In genomic region chr2:10493636-10494281, GRCh38 we compare ENCODE assay signal across 1 cellular context.
A peak's percentile ranks its signal among the peaks of the same experiment; 100 is the strongest.
TF ChIP-seq lines count a peak whose summit lies in the region.

No MANE protein-coding gene starts in this region.

TF ChIP-seq in HepG2, 621 proteins besides CTCF, POLR2A, EP300 and RAD21 (continued from another document and continues in another):
- TF ChIP-seq, protein P1, sequence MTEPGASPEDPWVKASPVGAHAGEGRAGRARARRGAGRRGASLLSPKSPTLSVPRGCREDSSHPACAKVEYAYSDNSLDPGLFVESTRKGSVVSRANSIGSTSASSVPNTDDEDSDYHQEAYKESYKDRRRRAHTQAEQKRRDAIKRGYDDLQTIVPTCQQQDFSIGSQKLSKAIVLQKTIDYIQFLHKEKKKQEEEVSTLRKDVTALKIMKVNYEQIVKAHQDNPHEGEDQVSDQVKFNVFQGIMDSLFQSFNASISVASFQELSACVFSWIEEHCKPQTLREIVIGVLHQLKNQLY (CRISPR knock-in tag; IDR thresholded peaks at IDR 0.05): 0 out of 2 replicates have a peak, but pooled peaks have one; percentile 27
- TF ChIP-seq SOX5 (CRISPR knock-in tag; IDR thresholded peaks at IDR 0.05; ENCODE audit: borderline replicate concordance): peak; percentile 67
- 0 out of 2 replicates have a peak, but pooled peaks have one; percentile 18 for TF ChIP-seq ZFX (CRISPR knock-in tag; IDR thresholded peaks at IDR 0.05; ENCODE audit: low read depth)
- TF ChIP-seq RELA (CRISPR knock-in tag; IDR thresholded peaks at IDR 0.05): no peak
- no peak for TF ChIP-seq ZNF670 (CRISPR knock-in tag; IDR thresholded peaks at IDR 0.05; ENCODE audit: borderline replicate concordance)
- no peak; the same call in 1 of the 2 replicates for TF ChIP-seq ZSCAN21 (CRISPR knock-in tag; IDR thresholded peaks at IDR 0.05; ENCODE audit: borderline replicate concordance)
- no peak for TF ChIP-seq TBX3 (IDR thresholded peaks at IDR 0.05; ENCODE audit: borderline replicate concordance)
- TF ChIP-seq, protein P2, sequence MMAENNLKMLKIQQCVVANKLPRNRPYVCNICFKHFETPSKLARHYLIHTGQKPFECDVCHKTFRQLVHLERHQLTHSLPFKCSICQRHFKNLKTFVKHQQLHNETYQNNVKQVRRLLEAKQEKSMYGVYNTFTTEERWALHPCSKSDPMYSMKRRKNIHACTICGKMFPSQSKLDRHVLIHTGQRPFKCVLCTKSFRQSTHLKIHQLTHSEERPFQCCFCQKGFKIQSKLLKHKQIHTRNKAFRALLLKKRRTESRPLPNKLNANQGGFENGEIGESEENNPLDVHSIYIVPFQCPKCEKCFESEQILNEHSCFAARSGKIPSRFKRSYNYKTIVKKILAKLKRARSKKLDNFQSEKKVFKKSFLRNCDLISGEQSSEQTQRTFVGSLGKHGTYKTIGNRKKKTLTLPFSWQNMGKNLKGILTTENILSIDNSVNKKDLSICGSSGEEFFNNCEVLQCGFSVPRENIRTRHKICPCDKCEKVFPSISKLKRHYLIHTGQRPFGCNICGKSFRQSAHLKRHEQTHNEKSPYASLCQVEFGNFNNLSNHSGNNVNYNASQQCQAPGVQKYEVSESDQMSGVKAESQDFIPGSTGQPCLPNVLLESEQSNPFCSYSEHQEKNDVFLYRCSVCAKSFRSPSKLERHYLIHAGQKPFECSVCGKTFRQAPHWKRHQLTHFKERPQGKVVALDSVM (CRISPR knock-in tag; IDR thresholded peaks at IDR 0.05): peak; percentile 48; the same call in 1 of the 2 replicates
- no peak for TF ChIP-seq ZNF326 (CRISPR knock-in tag; IDR thresholded peaks at IDR 0.05; ENCODE audit: borderline replicate concordance)
- peak; percentile 35; the same call in 1 of the 2 replicates for TF ChIP-seq TCF7 (IDR thresholded peaks at IDR 0.05; ENCODE audit: low read depth)
- no peak for TF ChIP-seq STAT5B (CRISPR knock-in tag; IDR thresholded peaks at IDR 0.05)
- no peak for TF ChIP-seq ZBTB8A (CRISPR knock-in tag; IDR thresholded peaks at IDR 0.05; ENCODE audit: borderline replicate concordance, low read depth)
- no peak for TF ChIP-seq ZNF660 (CRISPR knock-in tag; IDR thresholded peaks at IDR 0.05; ENCODE audit: borderline replicate concordance, low read depth)
- TF ChIP-seq HNRNPH1 (optimal IDR thresholded peaks at IDR 0.05; ENCODE audit: low read depth, low read length): no peak
- peak; percentile 27; the same call in 1 of the 2 replicates for TF ChIP-seq MYC (CRISPR knock-in tag; IDR thresholded peaks at IDR 0.05; ENCODE audit: borderline replicate concordance)
- TF ChIP-seq ZNF572 (CRISPR knock-in tag; IDR thresholded peaks at IDR 0.05): peak; percentile 84; the same call in 1 of the 2 replicates
- TF ChIP-seq HOXA3 (CRISPR knock-in tag; IDR thresholded peaks at IDR 0.05): no peak
- peak; percentile 22; the same call in 1 of the 2 replicates for TF ChIP-seq MIER3 (CRISPR knock-in tag; IDR thresholded peaks at IDR 0.05; ENCODE audit: borderline replicate concordance)
- peak; percentile 44; the same call in 1 of the 2 replicates for TF ChIP-seq KDM2A (CRISPR knock-in tag; IDR thresholded peaks at IDR 0.05; ENCODE audit: borderline replicate concordance, low read depth)
- peak; percentile 68 for TF ChIP-seq ELF1 (CRISPR knock-in tag; IDR thresholded peaks at IDR 0.05)
- TF ChIP-seq LCORL (IDR thresholded peaks at IDR 0.05): no peak
- TF ChIP-seq LCORL (CRISPR knock-in tag; IDR thresholded peaks at IDR 0.05): peak; percentile 83
- peak; percentile 65; the same call in 1 of the 2 replicates for TF ChIP-seq FOXO1 (CRISPR knock-in tag; IDR thresholded peaks at IDR 0.05)
- no peak for TF ChIP-seq ZNF124 (CRISPR knock-in tag; IDR thresholded peaks at IDR 0.05)
- no peak for TF ChIP-seq ATM (IDR thresholded peaks at IDR 0.05; ENCODE audit: borderline replicate concordance)
- TF ChIP-seq ZBTB38 (CRISPR knock-in tag; IDR thresholded peaks at IDR 0.05): no peak
- peak; percentile 88 for TF ChIP-seq ZNF501 (CRISPR knock-in tag; IDR thresholded peaks at IDR 0.05)
- peak; percentile 35; the same call in 1 of the 2 replicates for TF ChIP-seq IKZF5 (CRISPR knock-in tag; IDR thresholded peaks at IDR 0.05)
- TF ChIP-seq, protein P3, sequence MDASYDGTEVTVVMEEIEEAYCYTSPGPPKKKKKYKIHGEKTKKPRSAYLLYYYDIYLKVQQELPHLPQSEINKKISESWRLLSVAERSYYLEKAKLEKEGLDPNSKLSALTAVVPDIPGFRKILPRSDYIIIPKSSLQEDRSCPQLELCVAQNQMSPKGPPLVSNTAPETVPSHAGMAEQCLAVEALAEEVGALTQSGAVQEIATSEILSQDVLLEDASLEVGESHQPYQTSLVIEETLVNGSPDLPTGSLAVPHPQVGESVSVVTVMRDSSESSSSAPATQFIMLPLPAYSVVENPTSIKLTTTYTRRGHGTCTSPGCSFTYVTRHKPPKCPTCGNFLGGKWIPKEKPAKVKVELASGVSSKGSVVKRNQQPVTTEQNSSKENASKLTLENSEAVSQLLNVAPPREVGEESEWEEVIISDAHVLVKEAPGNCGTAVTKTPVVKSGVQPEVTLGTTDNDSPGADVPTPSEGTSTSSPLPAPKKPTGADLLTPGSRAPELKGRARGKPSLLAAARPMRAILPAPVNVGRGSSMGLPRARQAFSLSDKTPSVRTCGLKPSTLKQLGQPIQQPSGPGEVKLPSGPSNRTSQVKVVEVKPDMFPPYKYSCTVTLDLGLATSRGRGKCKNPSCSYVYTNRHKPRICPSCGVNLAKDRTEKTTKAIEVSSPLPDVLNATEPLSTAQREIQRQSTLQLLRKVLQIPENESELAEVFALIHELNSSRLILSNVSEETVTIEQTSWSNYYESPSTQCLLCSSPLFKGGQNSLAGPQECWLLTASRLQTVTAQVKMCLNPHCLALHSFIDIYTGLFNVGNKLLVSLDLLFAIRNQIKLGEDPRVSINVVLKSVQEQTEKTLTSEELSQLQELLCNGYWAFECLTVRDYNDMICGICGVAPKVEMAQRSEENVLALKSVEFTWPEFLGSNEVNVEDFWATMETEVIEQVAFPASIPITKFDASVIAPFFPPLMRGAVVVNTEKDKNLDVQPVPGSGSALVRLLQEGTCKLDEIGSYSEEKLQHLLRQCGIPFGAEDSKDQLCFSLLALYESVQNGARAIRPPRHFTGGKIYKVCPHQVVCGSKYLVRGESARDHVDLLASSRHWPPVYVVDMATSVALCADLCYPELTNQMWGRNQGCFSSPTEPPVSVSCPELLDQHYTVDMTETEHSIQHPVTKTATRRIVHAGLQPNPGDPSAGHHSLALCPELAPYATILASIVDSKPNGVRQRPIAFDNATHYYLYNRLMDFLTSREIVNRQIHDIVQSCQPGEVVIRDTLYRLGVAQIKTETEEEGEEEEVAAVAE (CRISPR knock-in tag; IDR thresholded peaks at IDR 0.05; ENCODE audit: borderline replicate concordance): no peak
- no peak for TF ChIP-seq MIXL1 (CRISPR knock-in tag; IDR thresholded peaks at IDR 0.05)
- no peak for TF ChIP-seq KLF16 (CRISPR knock-in tag; IDR thresholded peaks at IDR 0.05)
- TF ChIP-seq, protein P4, sequence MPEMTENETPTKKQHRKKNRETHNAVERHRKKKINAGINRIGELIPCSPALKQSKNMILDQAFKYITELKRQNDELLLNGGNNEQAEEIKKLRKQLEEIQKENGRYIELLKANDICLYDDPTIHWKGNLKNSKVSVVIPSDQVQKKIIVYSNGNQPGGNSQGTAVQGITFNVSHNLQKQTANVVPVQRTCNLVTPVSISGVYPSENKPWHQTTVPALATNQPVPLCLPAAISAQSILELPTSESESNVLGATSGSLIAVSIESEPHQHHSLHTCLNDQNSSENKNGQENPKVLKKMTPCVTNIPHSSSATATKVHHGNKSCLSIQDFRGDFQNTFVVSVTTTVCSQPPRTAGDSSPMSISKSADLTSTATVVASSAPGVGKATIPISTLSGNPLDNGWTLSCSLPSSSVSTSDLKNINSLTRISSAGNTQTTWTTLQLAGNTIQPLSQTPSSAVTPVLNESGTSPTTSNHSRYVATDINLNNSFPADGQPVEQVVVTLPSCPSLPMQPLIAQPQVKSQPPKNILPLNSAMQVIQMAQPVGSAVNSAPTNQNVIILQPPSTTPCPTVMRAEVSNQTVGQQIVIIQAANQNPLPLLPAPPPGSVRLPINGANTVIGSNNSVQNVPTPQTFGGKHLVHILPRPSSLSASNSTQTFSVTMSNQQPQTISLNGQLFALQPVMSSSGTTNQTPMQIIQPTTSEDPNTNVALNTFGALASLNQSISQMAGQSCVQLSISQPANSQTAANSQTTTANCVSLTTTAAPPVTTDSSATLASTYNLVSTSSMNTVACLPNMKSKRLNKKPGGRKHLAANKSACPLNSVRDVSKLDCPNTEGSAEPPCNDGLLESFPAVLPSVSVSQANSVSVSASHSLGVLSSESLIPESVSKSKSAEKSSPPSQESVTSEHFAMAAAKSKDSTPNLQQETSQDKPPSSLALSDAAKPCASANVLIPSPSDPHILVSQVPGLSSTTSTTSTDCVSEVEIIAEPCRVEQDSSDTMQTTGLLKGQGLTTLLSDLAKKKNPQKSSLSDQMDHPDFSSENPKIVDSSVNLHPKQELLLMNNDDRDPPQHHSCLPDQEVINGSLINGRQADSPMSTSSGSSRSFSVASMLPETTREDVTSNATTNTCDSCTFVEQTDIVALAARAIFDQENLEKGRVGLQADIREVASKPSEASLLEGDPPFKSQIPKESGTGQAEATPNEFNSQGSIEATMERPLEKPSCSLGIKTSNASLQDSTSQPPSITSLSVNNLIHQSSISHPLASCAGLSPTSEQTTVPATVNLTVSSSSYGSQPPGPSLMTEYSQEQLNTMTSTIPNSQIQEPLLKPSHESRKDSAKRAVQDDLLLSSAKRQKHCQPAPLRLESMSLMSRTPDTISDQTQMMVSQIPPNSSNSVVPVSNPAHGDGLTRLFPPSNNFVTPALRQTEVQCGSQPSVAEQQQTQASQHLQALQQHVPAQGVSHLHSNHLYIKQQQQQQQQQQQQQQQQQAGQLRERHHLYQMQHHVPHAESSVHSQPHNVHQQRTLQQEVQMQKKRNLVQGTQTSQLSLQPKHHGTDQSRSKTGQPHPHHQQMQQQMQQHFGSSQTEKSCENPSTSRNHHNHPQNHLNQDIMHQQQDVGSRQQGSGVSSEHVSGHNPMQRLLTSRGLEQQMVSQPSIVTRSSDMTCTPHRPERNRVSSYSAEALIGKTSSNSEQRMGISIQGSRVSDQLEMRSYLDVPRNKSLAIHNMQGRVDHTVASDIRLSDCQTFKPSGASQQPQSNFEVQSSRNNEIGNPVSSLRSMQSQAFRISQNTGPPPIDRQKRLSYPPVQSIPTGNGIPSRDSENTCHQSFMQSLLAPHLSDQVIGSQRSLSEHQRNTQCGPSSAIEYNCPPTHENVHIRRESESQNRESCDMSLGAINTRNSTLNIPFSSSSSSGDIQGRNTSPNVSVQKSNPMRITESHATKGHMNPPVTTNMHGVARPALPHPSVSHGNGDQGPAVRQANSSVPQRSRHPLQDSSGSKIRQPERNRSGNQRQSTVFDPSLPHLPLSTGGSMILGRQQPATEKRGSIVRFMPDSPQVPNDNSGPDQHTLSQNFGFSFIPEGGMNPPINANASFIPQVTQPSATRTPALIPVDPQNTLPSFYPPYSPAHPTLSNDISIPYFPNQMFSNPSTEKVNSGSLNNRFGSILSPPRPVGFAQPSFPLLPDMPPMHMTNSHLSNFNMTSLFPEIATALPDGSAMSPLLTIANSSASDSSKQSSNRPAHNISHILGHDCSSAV (CRISPR knock-in tag; IDR thresholded peaks at IDR 0.05; ENCODE audit: borderline replicate concordance): no peak
- peak; percentile 92 for TF ChIP-seq FOXA3 (CRISPR knock-in tag; IDR thresholded peaks at IDR 0.05)
- TF ChIP-seq PAXIP1 (CRISPR knock-in tag; conservative IDR thresholded peaks at IDR 0.05): peak; percentile 59
- peak; percentile 71 for TF ChIP-seq GABPB1 (CRISPR knock-in tag; IDR thresholded peaks at IDR 0.05)
- TF ChIP-seq HNRNPL (IDR thresholded peaks at IDR 0.05; ENCODE audit: low read depth, low read length): peak; percentile 82
- TF ChIP-seq PTBP1 (IDR thresholded peaks at IDR 0.05; ENCODE audit: low read depth, low read length, poor library complexity, severe bottlenecking): no peak
- TF ChIP-seq, protein P5, sequence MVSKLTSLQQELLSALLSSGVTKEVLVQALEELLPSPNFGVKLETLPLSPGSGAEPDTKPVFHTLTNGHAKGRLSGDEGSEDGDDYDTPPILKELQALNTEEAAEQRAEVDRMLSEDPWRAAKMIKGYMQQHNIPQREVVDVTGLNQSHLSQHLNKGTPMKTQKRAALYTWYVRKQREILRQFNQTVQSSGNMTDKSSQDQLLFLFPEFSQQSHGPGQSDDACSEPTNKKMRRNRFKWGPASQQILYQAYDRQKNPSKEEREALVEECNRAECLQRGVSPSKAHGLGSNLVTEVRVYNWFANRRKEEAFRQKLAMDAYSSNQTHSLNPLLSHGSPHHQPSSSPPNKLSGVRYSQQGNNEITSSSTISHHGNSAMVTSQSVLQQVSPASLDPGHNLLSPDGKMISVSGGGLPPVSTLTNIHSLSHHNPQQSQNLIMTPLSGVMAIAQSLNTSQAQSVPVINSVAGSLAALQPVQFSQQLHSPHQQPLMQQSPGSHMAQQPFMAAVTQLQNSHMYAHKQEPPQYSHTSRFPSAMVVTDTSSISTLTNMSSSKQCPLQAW (CRISPR knock-in tag; IDR thresholded peaks at IDR 0.05): peak; percentile 93
- TF ChIP-seq HDAC2 (CRISPR knock-in tag; IDR thresholded peaks at IDR 0.05): 0 out of 2 replicates have a peak, but pooled peaks have one; percentile 36
- peak; percentile 82; the same call in 1 of the 2 replicates for TF ChIP-seq CEBPB (IDR thresholded peaks at IDR 0.05; ENCODE audit: borderline replicate concordance, low read depth, low read length)
- peak; percentile 87 for TF ChIP-seq RARA (CRISPR knock-in tag; IDR thresholded peaks at IDR 0.05)
